Comparison of ENCODE assay signal across 1 cellular context in genomic region chr5:13214182-13214581, GRCh38.
TF ChIP-seq lines count a peak whose summit lies in the region.

No MANE protein-coding gene starts in this region.

TF ChIP-seq in H1, 55 proteins besides CTCF, POLR2A, EP300 and RAD21 (continued from another document):
- TF ChIP-seq HDAC6 (IDR thresholded peaks at IDR 0.05; ENCODE audit: low read depth, low read length) (no peak), POU5F1 (IDR thresholded peaks at IDR 0.05; ENCODE audit: low read depth, low read length) (no peak), CEBPB (IDR thresholded peaks at IDR 0.05; ENCODE audit: low read depth, low read length) (no peak)
TF ChIP-seq in H1: peak in this region for 0.
